11 cellular contexts compared by ENCODE assay signal in genomic region chr16:6884002-6884401, GRCh38.
"Had no signal": no experiment of that assay in that cellular context is flagged by ENCODE, and none has a peak within 500 bp of the region (broad histone marks: within the 10 kb centered on the region; RNA-seq: fewer than 3 reads in every experiment).

No MANE protein-coding gene starts in this region.

- H3K27ac Mint-ChIP-seq: activated naive CD4-positive, alpha-beta T cell treated with anti-CD3 and anti-CD28 coated beads, Interleukin-2, amount 50 U/mL, for 24 hours; naive B cell had no signal

- DNase-seq: brain microvascular endothelial cell; esophagus squamous epithelium; foreskin fibroblast; left cardiac atrium; naive B cell; psoas muscle; stimulated activated CD4-positive, alpha-beta T cell treated with anti-CD3 and anti-CD28 coated beads, Interleukin-12 subunit alpha, Interleukin-12 subunit beta, amount 100 ng/mL, for 4 hours; stimulated activated naive CD4-positive, alpha-beta T cell treated with Interleukin-2 at 50 U/mL for 16 hours; upper lobe of right lung had no signal

- H3K27me3 Mint-ChIP-seq: activated naive CD4-positive, alpha-beta T cell treated with anti-CD3 and anti-CD28 coated beads, Interleukin-2, amount 50 U/mL, for 24 hours; naive B cell had no signal

- H3K9me3 ChIP-seq: esophagus squamous epithelium, psoas muscle, upper lobe of right lung had no signal

- H3K4me1 Mint-ChIP-seq: activated naive CD4-positive, alpha-beta T cell treated with anti-CD3 and anti-CD28 coated beads, Interleukin-2, amount 50 U/mL, for 24 hours; naive B cell had no signal

- ATAC-seq: left cardiac atrium, psoas muscle, upper lobe of right lung had no signal

- H3K36me3 Mint-ChIP-seq: activated naive CD4-positive, alpha-beta T cell treated with anti-CD3 and anti-CD28 coated beads, Interleukin-2, amount 50 U/mL, for 24 hours; naive B cell had no signal

- H3K4me1 ChIP-seq: esophagus squamous epithelium, psoas muscle, upper lobe of right lung had no signal

- H3K27me3 ChIP-seq: brain microvascular endothelial cell, upper lobe of right lung had no signal

- H3K36me3 ChIP-seq: brain microvascular endothelial cell, esophagus squamous epithelium, upper lobe of right lung had no signal

- H3K27ac ChIP-seq: brain microvascular endothelial cell, esophagus squamous epithelium, psoas muscle, upper lobe of right lung had no signal

- H3K4me3 Mint-ChIP-seq: activated naive CD4-positive, alpha-beta T cell treated with anti-CD3 and anti-CD28 coated beads, Interleukin-2, amount 50 U/mL, for 24 hours; naive B cell had no signal

- H3K4me3 ChIP-seq: esophagus squamous epithelium, lung, psoas muscle, upper lobe of right lung had no signal
